ENCODE assay signal across 21 cellular contexts in genomic region chr1:190119683-190120082, GRCh38.
"Had no signal": no experiment of that assay in that cellular context is flagged by ENCODE, and none has a peak within 500 bp of the region (broad histone marks: within the 10 kb centered on the region; RNA-seq: fewer than 3 reads in every experiment).

No MANE protein-coding gene starts in this region.

- H3K4me1 ChIP-seq: adrenal gland, breast epithelium, tibial artery had no signal

- H3K36me3 Mint-ChIP-seq: activated naive CD4-positive, alpha-beta T cell treated with anti-CD3 and anti-CD28 coated beads, Interleukin-2, amount 50 U/mL, for 72 hours; naive B cell had no signal

- H3K27me3 Mint-ChIP-seq: activated CD4-positive, alpha-beta T cell treated with anti-CD3 and anti-CD28 coated beads, Interleukin-2, amount 10 ng/mL, durations not matched to agents 7 days and 5 days; naive B cell; progenitor cell of endocrine pancreas had no signal

- FAIRE-seq: astrocyte had no signal

- ATAC-seq: activated CD4-positive, CD25-positive, alpha-beta regulatory T cell treated with anti-CD3 and anti-CD28 coated beads, Interleukin-2, amount 50 U/mL, for 24 hours; activated naive CD4-positive, alpha-beta T cell treated with anti-CD3 and anti-CD28 coated beads, Interleukin-2, amount 50 U/mL, for 72 hours; left ventricle myocardium superior had no signal

- H3K27me3 ChIP-seq: adrenal gland, breast epithelium, tibial artery had no signal

- H3K9me3 ChIP-seq: adrenal gland, breast epithelium, tibial artery had no signal

- H3K27ac ChIP-seq: adrenal gland, breast epithelium, coronary artery, tibial artery had no signal

- DNase-seq: activated CD4-positive, alpha-beta T cell treated with anti-CD3 and anti-CD28 coated beads, Interleukin-2, amount 10 ng/mL, durations not matched to agents 7 days and 5 days; activated CD8-positive, alpha-beta memory T cell treated with anti-CD3 and anti-CD28 coated beads, Interleukin-2, amount 50 U/mL, for 4 hours; activated gamma-delta T cell treated with Interleukin-2 at 50 U/mL for 16 hours; adrenal gland; head of caudate nucleus; kidney glomerular epithelial cell; left ventricle myocardium superior; naive B cell; stimulated activated CD4-positive, alpha-beta T cell treated with anti-CD3 and anti-CD28 coated beads, Interleukin-12 subunit alpha, Interleukin-12 subunit beta, amount 100 ng/mL, for 4 hours; stimulated activated CD4-positive, alpha-beta T cell treated with anti-CD3 and anti-CD28 coated beads, Interleukin-1b, Interleukin-23, amount 100 ng/mL, for 48 hours; stimulated activated CD8-positive, alpha-beta memory T cell treated with anti-CD3 and anti-CD28 coated beads, Interleukin-4, amount 100 ng/mL, for 48 hours; stimulated activated naive CD4-positive, alpha-beta T cell; substantia nigra; tibial artery had no signal

- H3K4me1 Mint-ChIP-seq: activated CD4-positive, alpha-beta T cell treated with anti-CD3 and anti-CD28 coated beads, Interleukin-2, amount 10 ng/mL, durations not matched to agents 7 days and 5 days; naive B cell; neural crest cell had no signal

- H3K36me3 ChIP-seq: adrenal gland, breast epithelium, tibial artery had no signal

- H3K4me3 ChIP-seq: adrenal gland, breast epithelium, coronary artery, tibial artery had no signal

- H3K9me3 Mint-ChIP-seq: activated CD4-positive, alpha-beta T cell treated with anti-CD3 and anti-CD28 coated beads, Interleukin-2, amount 10 ng/mL, durations not matched to agents 7 days and 5 days; neural crest cell had no signal

- H3K4me3 Mint-ChIP-seq: activated CD4-positive, alpha-beta T cell treated with anti-CD3 and anti-CD28 coated beads, Interleukin-2, amount 10 ng/mL, durations not matched to agents 7 days and 5 days; naive B cell; neural crest cell had no signal

- H3K27ac Mint-ChIP-seq: activated CD4-positive, alpha-beta T cell treated with anti-CD3 and anti-CD28 coated beads, Interleukin-2, amount 10 ng/mL, durations not matched to agents 7 days and 5 days; activated naive CD4-positive, alpha-beta T cell treated with anti-CD3 and anti-CD28 coated beads, Interleukin-2, amount 50 U/mL, for 72 hours; naive B cell; progenitor cell of endocrine pancreas had no signal
